1 cellular context compared by ENCODE assay signal in genomic region chr17:78621720-78622490, GRCh38.
A peak's percentile ranks its signal among the peaks of the same experiment; 100 is the strongest.
TF ChIP-seq lines count a peak whose summit lies in the region.

No MANE protein-coding gene starts in this region.

TF ChIP-seq in HepG2, 621 proteins besides CTCF, POLR2A, EP300 and RAD21 (continued from another document):
- TF ChIP-seq HNRNPK (IDR thresholded peaks at IDR 0.05; ENCODE audit: low read depth, low read length, poor library complexity, severe bottlenecking) (no peak), ATM (IDR thresholded peaks at IDR 0.05; ENCODE audit: borderline replicate concordance) (no peak), NBN (conservative IDR thresholded peaks at IDR 0.05) (no peak), HNRNPL (IDR thresholded peaks at IDR 0.05; ENCODE audit: low read depth, low read length) (no peak), MED13 (CRISPR knock-in tag; IDR thresholded peaks at IDR 0.05) (no peak), SMARCE1 (IDR thresholded peaks at IDR 0.05; ENCODE audit: borderline replicate concordance) (no peak), GABPB1 (CRISPR knock-in tag; IDR thresholded peaks at IDR 0.05) (0 out of 2 replicates have a peak, but pooled peaks have one; percentile 8), SP2 (CRISPR knock-in tag; IDR thresholded peaks at IDR 0.05) (no peak), GATAD2A (CRISPR knock-in tag; IDR thresholded peaks at IDR 0.05) (no peak), ZBTB33 (CRISPR knock-in tag; IDR thresholded peaks at IDR 0.05) (0 out of 2 replicates have a peak, but pooled peaks have one; percentile 28), ZNF713 (CRISPR knock-in tag; IDR thresholded peaks at IDR 0.05) (no peak)
